24 cellular contexts compared by ENCODE assay signal in the genomic region with DNA sequence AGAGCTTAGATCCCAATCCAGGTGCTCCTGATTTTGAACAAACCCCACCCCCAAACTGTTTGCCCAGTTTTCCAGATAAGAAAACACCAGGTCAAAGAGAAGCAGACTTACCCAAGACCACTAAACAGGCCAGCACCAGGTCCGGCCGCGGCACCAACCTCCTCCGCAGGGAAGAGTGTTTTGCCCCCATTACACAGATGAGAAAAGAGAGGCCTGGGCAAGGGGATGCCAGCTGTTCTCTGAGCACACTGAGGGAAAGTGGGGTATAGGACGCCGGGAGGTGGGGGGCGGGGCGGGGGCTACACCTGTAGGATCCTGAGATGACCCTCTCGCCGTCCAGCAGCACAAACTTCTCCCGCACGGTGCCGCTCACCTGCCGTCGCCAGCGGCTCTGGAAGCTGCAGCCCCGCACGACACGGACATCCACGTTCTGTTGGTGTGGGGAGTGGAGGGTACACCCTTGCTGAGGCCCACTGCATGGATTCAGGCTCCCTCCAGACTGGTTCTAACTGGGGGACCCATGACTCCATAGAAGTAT. TPM values are rescaled to one million over a fixed set of nuclear protein-coding genes. Genes with fewer than 3 reads are reported as not detected.
DNase-seq lines count a peak whose midpoint lies in the region; ATAC-seq, FAIRE-seq and TF ChIP-seq lines count a peak whose summit lies in the region.
"Had no signal": no experiment of that assay in that cellular context is flagged by ENCODE, and none has a peak within 500 bp of the region (broad histone marks: within the 10 kb centered on the region; RNA-seq: fewer than 3 reads in every experiment).

No MANE protein-coding gene starts in this region.

- no peaks in the 10 kb centered on the region for H3K79me2 ChIP-seq in HCT116 (ENCODE audit: insufficient read depth, low read length)
- no peaks in the 10 kb centered on the region for H3K79me2 ChIP-seq in K562 (ENCODE audit: control insufficient read depth, insufficient read depth, low read length)

- intact Hi-C loops in HCT116 (cut with micrococcal nuclease) = no loop called here
- intact Hi-C loops in K562 (cut with micrococcal nuclease) = no loop called here
- intact Hi-C loops in aorta (cut with DNase I) = no loop called here

- peak overlapping the region; percentile 67 for H2BK15ac ChIP-seq in neuronal stem cell (ENCODE audit: low read length)

- FAIRE-seq in K562 (lab: Jason Lieb, UNC) = no peak
- FAIRE-seq: GM12891, H1 had no signal

- peak overlapping the region in 7 of 11 experiments; percentile 40 to 61 (median 49); a peak in 8 of 22 replicates for H3K4me2 ChIP-seq in BLaER1 treated with 17β-estradiol and CSF1 and Interleukin-3, amounts not matched to agents 10 nM and 100 nM
- peak overlapping the region; percentile 89 for H3K4me2 ChIP-seq in HCT116 (ENCODE audit: low read length)
- no peak overlapping the region for H3K4me2 ChIP-seq in K562 (ENCODE audit: insufficient read depth, low read length)
- H3K4me2 ChIP-seq in neuronal stem cell (ENCODE audit: insufficient read depth, low read length, poor library complexity, severe bottlenecking) = no peak overlapping the region

- H3K9me2 ChIP-seq in HCT116 (ENCODE audit: insufficient read depth) = no peaks in the 10 kb centered on the region

- POLR2A ChIA-PET in HCT116 (lab: Charles Lee) = interaction anchor here (1.0 to 3.2 kb wide), 7 partner anchors 9 to 384 kb away, joined by 3 to 31 read pairs (median 3); a partner anchor contains a TSS
- POLR2A ChIA-PET in K562 (lab: Yijun Ruan, JAX) = interaction anchor here (0.6 to 6.1 kb wide), 5 partner anchors 8 to 881 kb away, joined by 3 to 85 read pairs (median 4); a partner anchor contains a TSS

- no peak overlapping the region for H3K14ac ChIP-seq in neuronal stem cell (ENCODE audit: low read length)

- no peak for TF ChIP-seq POLR2A in HCT116 (IDR thresholded peaks at IDR 0.05; ENCODE audit: borderline replicate concordance, extremely low read depth, insufficient read depth, insufficient read length)
- TF ChIP-seq POLR2A in K562 (conservative IDR thresholded peaks at IDR 0.05) = no peak

- H2BK5ac ChIP-seq in neuronal stem cell (ENCODE audit: low read length) = no peak overlapping the region

- WGBS in K562 (ENCODE audit: insufficient coverage, low coverage, missing lambda C conversion rate) = 75% methylated on average over 9 of the region's 20 CpGs
- no CpG with 5 or more reads among the region's 20 CpGs for WGBS in neuronal stem cell (ENCODE audit: extremely low coverage in 2 of 2, insufficient read length in 2 of 2, insufficient replicate concordance in 1 of 2), 2 donors
- WGBS in aorta, 2 donors = 92 to 94% methylated on average over 20 of the region's 20 CpGs

- no peak overlapping the region for H4K91ac ChIP-seq in neuronal stem cell (ENCODE audit: low read depth, low read length, poor library complexity)

- no TSS peak for BruUV-seq in HCT116 (replicated peaks; lab: Mats Ljungman, UMichigan)
- no TSS peak for BruUV-seq in K562 (replicated peaks; lab: Mats Ljungman, UMichigan)

- TF ChIP-seq CTCF in HCT116 (IDR thresholded peaks at IDR 0.05 in 2 of 3, conservative IDR thresholded peaks at IDR 0.05 in 1 of 3; ENCODE audit: borderline replicate concordance in 1 of 3, insufficient read depth in 1 of 3, low read depth in 2 of 3, low read length in 2 of 3) (no peak), K562 (IDR thresholded peaks at IDR 0.05 in 2 of 3, conservative IDR thresholded peaks at IDR 0.05 in 1 of 3; ENCODE audit: insufficient read depth in 2 of 3, low read depth in 1 of 3, low read length in 3 of 3) (no peak)

- H4K20me1 ChIP-seq in BLaER1 treated with 17β-estradiol and CSF1 and Interleukin-3, amounts not matched to agents 10 nM and 100 nM = peaks cover 0 to 30% (median 20%) of the 10 kb centered on the region in 11 experiments; a peak in 20 of 22 replicates
- no peaks in the 10 kb centered on the region for H4K20me1 ChIP-seq in HCT116 (ENCODE audit: insufficient read depth)
- no peaks in the 10 kb centered on the region; the same call in 1 of the 2 replicates for H4K20me1 ChIP-seq in K562 (replicated peaks; ENCODE audit: control insufficient read depth, insufficient read depth, low read length)

- TF ChIP-seq RAD21 in HCT116 (IDR thresholded peaks at IDR 0.05; ENCODE audit: low read depth) = no peak
- TF ChIP-seq RAD21 in K562 (CRISPR knock-in tag; conservative IDR thresholded peaks at IDR 0.05 in 1 of 2, IDR thresholded peaks at IDR 0.05 in 1 of 2) = no peak

- no peak for TF ChIP-seq EP300 in K562 (IDR thresholded peaks at IDR 0.05; ENCODE audit: low read length)

- peaks cover under 1 to 20% (median 9%) of the 10 kb centered on the region in 11 experiments; a peak in 18 of 22 replicates for H3K36me3 ChIP-seq in BLaER1 treated with 17β-estradiol and CSF1 and Interleukin-3, amounts not matched to agents 10 nM and 100 nM
- H3K36me3 ChIP-seq in HCT116 (ENCODE audit: control insufficient read depth in 1 of 2, insufficient read depth in 2 of 2, low read length in 2 of 2) (no peaks in the 10 kb centered on the region), K562 (ENCODE audit: control insufficient read depth, insufficient read depth, low read length) (no peaks in the 10 kb centered on the region), neuronal stem cell (replicated peaks in 1 of 2; ENCODE audit: control insufficient read depth in 2 of 2, insufficient read depth in 2 of 2, low read length in 2 of 2) (no peaks in the 10 kb centered on the region), aorta (ENCODE audit: control insufficient read depth in 1 of 2, insufficient read depth in 2 of 2, low read length in 1 of 2) (no peaks in the 10 kb centered on the region)

- H3K4me3 ChIP-seq in BLaER1 treated with 17β-estradiol and CSF1 and Interleukin-3, amounts not matched to agents 10 nM and 100 nM = no peak overlapping the region
- H3K4me3 ChIP-seq in HCT116 (replicated peaks in 1 of 2; ENCODE audit: low read depth in 1 of 2, low read length in 2 of 2) (no peak overlapping the region; a peak in 1 of 4 replicates), K562 (no peak overlapping the region), neuronal stem cell (ENCODE audit: low read length in 2 of 2) (peak overlapping the region in 1 of 2 donors; percentile 64), aorta (ENCODE audit: low read length in 2 of 2) (no peak overlapping the region)
- H3K4me3 ChIP-seq: GM23248 had no signal

- no peaks in the 10 kb centered on the region for H3K9me1 ChIP-seq in K562 (ENCODE audit: control insufficient read depth, insufficient read depth, low read length)

- H3K27me3 ChIP-seq in BLaER1 treated with 17β-estradiol and CSF1 and Interleukin-3, amounts not matched to agents 10 nM and 100 nM = no peaks in the 10 kb centered on the region
- H3K27me3 ChIP-seq in HCT116 (ENCODE audit: insufficient read depth, low read length) (no peaks in the 10 kb centered on the region), K562 (ENCODE audit: control insufficient read depth in 2 of 2, insufficient read depth in 2 of 2, low read length in 2 of 2) (no peaks in the 10 kb centered on the region), neuronal stem cell (ENCODE audit: control insufficient read depth in 3 of 3, insufficient read depth in 3 of 3, low read depth in 1 of 3, low read length in 3 of 3) (no peaks in the 10 kb centered on the region), aorta (ENCODE audit: control insufficient read depth in 1 of 2, insufficient read depth in 2 of 2, low read length in 1 of 2) (no peaks in the 10 kb centered on the region)

- DNase-seq in HCT116 (ENCODE audit: low read depth, low spot score) (no peak), K562 (ENCODE audit: extremely low read depth in 1 of 4, low spot score in 3 of 4) (no peak), neuronal stem cell (ENCODE audit: low spot score) (no peak), aorta (no peak), amniotic stem cell (lab: John Stamatoyannopoulos, UW) (no peak), NK-92 (lab: John Stamatoyannopoulos, UW; ENCODE audit: unreplicated experiment) (no peak), SK-N-DZ (ENCODE audit: low spot score) (no peak)
- DNase-seq: CD8-positive, alpha-beta memory T cell; DMS53; DMS79 treated with DMSO at 0.1 percent for 48 hours; GF-D8; H7; HFFc6 had no signal

- no peaks in the 10 kb centered on the region for H3K9me3 ChIP-seq in BLaER1 treated with 17β-estradiol and CSF1 and Interleukin-3, amounts not matched to agents 10 nM and 100 nM (replicated peaks in 1 of 11)
- H3K9me3 ChIP-seq in HCT116 (ENCODE audit: control insufficient read depth in 1 of 2, insufficient read depth in 1 of 2, low read depth in 1 of 2, low read length in 2 of 2) = no peaks in the 10 kb centered on the region
- no peaks in the 10 kb centered on the region for H3K9me3 ChIP-seq in K562 (replicated peaks; ENCODE audit: control insufficient read depth, insufficient read depth, low read depth, low read length)
- no peaks in the 10 kb centered on the region for H3K9me3 ChIP-seq in neuronal stem cell (replicated peaks in 1 of 2; ENCODE audit: control insufficient read depth in 2 of 2, insufficient read depth in 1 of 2, low read depth in 1 of 2, low read length in 2 of 2)
- no peaks in the 10 kb centered on the region for H3K9me3 ChIP-seq in aorta (ENCODE audit: control insufficient read depth, low read length)

- peak overlapping the region; percentile 90 for H2BK12ac ChIP-seq in neuronal stem cell (ENCODE audit: low read length)

- ATAC-seq in HCT116 (no peak), K562 (no peak), aorta (ENCODE audit: low FRiP score) (no peak)

- no peak overlapping the region for H2BK120ac ChIP-seq in neuronal stem cell (ENCODE audit: low read depth, low read length)

- H2AFZ ChIP-seq in HCT116 (ENCODE audit: low read depth, low read length, poor library complexity, severe bottlenecking) = no peak overlapping the region
- no peak overlapping the region for H2AFZ ChIP-seq in K562 (ENCODE audit: low read depth, low read length)
- no peak overlapping the region for H2AFZ ChIP-seq in neuronal stem cell (ENCODE audit: low read length)

- H3K27ac ChIP-seq in BLaER1 treated with 17β-estradiol and CSF1 and Interleukin-3, amounts not matched to agents 10 nM and 100 nM = peak overlapping the region in 3 of 11 experiments; percentile 48 to 56 (median 51); a peak in 4 of 22 replicates
- H3K27ac ChIP-seq in HCT116 (ENCODE audit: low read depth, low read length) (no peak overlapping the region), K562 (ENCODE audit: extremely low read depth, low read depth, low read length) (no peak overlapping the region), neuronal stem cell (replicated peaks; ENCODE audit: low read length) (no peak overlapping the region), aorta (ENCODE audit: low read depth in 1 of 2, low read length in 2 of 2) (no peak overlapping the region)
- H3K27ac ChIP-seq: GM23248 had no signal

- in situ Hi-C loops in K562 (cut with MboI) = no loop called here

- H3K4me1 ChIP-seq in BLaER1 treated with 17β-estradiol and CSF1 and Interleukin-3, amounts not matched to agents 10 nM and 100 nM = peaks cover 6 to 29% (median 16%) of the 10 kb centered on the region in 10 experiments; a peak in 15 of 20 replicates
- H3K4me1 ChIP-seq in HCT116 (ENCODE audit: control insufficient read depth in 1 of 2, insufficient read depth in 2 of 2, low read length in 2 of 2) = peaks cover 5 to 22% of the 10 kb centered on the region in 2 experiments; a peak in 3 of 4 replicates
- peaks cover 0 to 44% of the 10 kb centered on the region in 2 experiments; a peak in 4 of 5 replicates for H3K4me1 ChIP-seq in K562 (replicated peaks in 1 of 2; ENCODE audit: control insufficient read depth in 2 of 2, insufficient read depth in 2 of 2, low read length in 2 of 2)
- H3K4me1 ChIP-seq in neuronal stem cell (ENCODE audit: control insufficient read depth in 2 of 2, insufficient read depth in 1 of 2, low read depth in 1 of 2, low read length in 2 of 2) = peaks cover 0 to 11% of the 10 kb centered on the region in 2 donors
- no peaks in the 10 kb centered on the region for H3K4me1 ChIP-seq in aorta (ENCODE audit: control insufficient read depth in 1 of 2, insufficient read depth in 2 of 2, low read length in 2 of 2)

- H4K8ac ChIP-seq in neuronal stem cell (ENCODE audit: low read depth, low read length) = no peak overlapping the region

- peak overlapping the region; percentile 81 for H2AK5ac ChIP-seq in neuronal stem cell (ENCODE audit: low read depth, low read length)

- H3K79me1 ChIP-seq in neuronal stem cell (ENCODE audit: low read depth, low read length) = no peaks in the 10 kb centered on the region

- CTCF ChIA-PET in HCT116 (lab: Charles Lee) = interaction anchor here (0.8 to 2.3 kb wide), 11 partner anchors 8 to 121 kb away, joined by 3 to 20 read pairs (median 9); a partner anchor contains a TSS
- CTCF ChIA-PET in K562 (lab: Yijun Ruan, JAX; ENCODE audit: low intra/inter-chr PET ratio) = no interaction called here

- no peak overlapping the region for H3K18ac ChIP-seq in neuronal stem cell (ENCODE audit: low read length)

- peak overlapping the region; percentile 65 for H3K23ac ChIP-seq in neuronal stem cell (ENCODE audit: low read depth, low read length, poor library complexity)

- peak overlapping the region in 7 of 11 experiments; percentile 46 to 67 (median 60); a peak in 7 of 22 replicates for H3K9ac ChIP-seq in BLaER1 treated with 17β-estradiol and CSF1 and Interleukin-3, amounts not matched to agents 10 nM and 100 nM
- H3K9ac ChIP-seq in HCT116 (ENCODE audit: low read length) (no peak overlapping the region), K562 (ENCODE audit: insufficient read depth in 1 of 2, low read depth in 2 of 2, low read length in 2 of 2) (0 out of 4 replicates have a peak overlapping the region, but pooled peaks of 1 of the 2 experiments have one; percentile 14), neuronal stem cell (ENCODE audit: low read depth, low read length, poor library complexity) (peak overlapping the region; percentile 50)
- H3K9ac ChIP-seq: GM23248 had no signal

- RAD21 ChIA-PET in HCT116 (lab: Charles Lee; ENCODE audit: low non-redundant PET in 1 of 2, low total read pairs in 2 of 2, uncharacterized antibody in 2 of 2, unreplicated experiment in 2 of 2) = no interaction called here

- H3K4ac ChIP-seq in neuronal stem cell (ENCODE audit: low read length) = no peak overlapping the region

RNA-seq across cellular contexts. Expression of a gene that starts 3.1 kb away (rescaled TPM):
- total RNA-seq in HCT116 (2021; ENCODE audit: unreplicated experiment) (not detected), K562 (2014; rRNA removed) (not detected in 2 replicates), K562 (2014; rRNA removed; fragmentation: Illumina TruSeq; extraction: Trizol) (not detected in 2 replicates), K562 (2015; rRNA removed; fragmentation: Illumina TruSeq; extraction: Trizol) (not detected in 2 replicates), K562 (2021) (not detected in 2 replicates), aorta (not detected)
- polyA plus RNA-seq in HCT116 (2012) = 0.31 and 0.35 TPM in 2 replicates
- not detected in 2 replicates for total RNA-seq in K562 (2011; cell fraction: chromatin; rRNA removed; ENCODE audit: low replicate concordance)
- total RNA-seq in K562 (2011; cell fraction: nucleolus; rRNA removed) = not detected in 2 replicates
- total RNA-seq in K562 (2011; cell fraction: nucleoplasm; rRNA removed) = not detected in 2 replicates
- polyA plus RNA-seq in K562 (2011; rRNA removed) (not detected in 2 replicates), K562 (2014; fragmentation: Illumina TruSeq; extraction: Trizol) (not detected in 2 replicates), K562 (2014; fragmentation: Nextera tagmentation; extraction: Ambion mirVana) (not detected), K562 (2014; rRNA removed) (not detected in 2 replicates), aorta (under 1 TPM in 1 of 2 donors, not detected in 1; 0.18 TPM)
- polyA plus RNA-seq in K562 (2011; cell fraction: cytosol; rRNA removed) = 0.09 TPM in 1 of 2 replicates, not detected in the other
- polyA plus RNA-seq in K562 (2011; cell fraction: nucleus; rRNA removed) = not detected in 2 replicates
- polyA plus RNA-seq in K562 (2012) = not detected in 2 replicates
- not detected in 2 replicates for polyA minus RNA-seq in K562 (2011; rRNA and poly(A)+ RNA removed)
- not detected in 2 replicates for polyA minus RNA-seq in K562 (2011; cell fraction: cytosol; rRNA and poly(A)+ RNA removed)
- polyA minus RNA-seq in K562 (2011; cell fraction: nucleus; rRNA and poly(A)+ RNA removed) = not detected in 2 replicates
- polyA plus RNA-seq in neuronal stem cell (2013, experiment 1 of 2) = not detected
- not detected for polyA plus RNA-seq in neuronal stem cell (2013, experiment 2 of 2)
- polyA plus RNA-seq in SK-N-DZ (2014; cell fraction: cytosol; rRNA removed) = not detected in 2 replicates
- not detected in 2 replicates for polyA plus RNA-seq in SK-N-DZ (2014; cell fraction: nucleus; rRNA removed)
- total RNA-seq: A172; A673; CD4-positive, alpha-beta T cell; CD8-positive, alpha-beta memory T cell; Daoy; G401; GM23248; H1; H7; HFFc6 had no signal
- polyA plus RNA-seq: BJ; CD14-positive monocyte; CD8-positive, alpha-beta memory T cell; GM23248; H1 had no signal

RNA-seq across cellular contexts. Expression of a gene that starts 5.2 kb away (rescaled TPM):
- total RNA-seq in HCT116 (2021; ENCODE audit: unreplicated experiment) (6.8 TPM), K562 (2014; rRNA removed) (0.82 TPM in 1 of 2 replicates, not detected in the other), K562 (2014; rRNA removed; fragmentation: Illumina TruSeq; extraction: Trizol) (0.29 TPM in 1 of 2 replicates, not detected in the other), K562 (2015; rRNA removed; fragmentation: Illumina TruSeq; extraction: Trizol) (0.45 and 0.87 TPM in 2 replicates), K562 (2021) (0.71 and 1.3 TPM in 2 replicates), aorta (under 1 TPM in 1 of 2 donors, not detected in 1; 0.45 TPM)
- polyA plus RNA-seq in HCT116 (2012) = 1.9 and 3.1 TPM in 2 replicates
- total RNA-seq in K562 (2011; cell fraction: chromatin; rRNA removed; ENCODE audit: low replicate concordance) = 1.9 and 6.0 TPM in 2 replicates
- 3.4 and 7.2 TPM in 2 replicates for total RNA-seq in K562 (2011; cell fraction: nucleolus; rRNA removed)
- total RNA-seq in K562 (2011; cell fraction: nucleoplasm; rRNA removed) = 6.5 and 9.6 TPM in 2 replicates
- polyA plus RNA-seq in K562 (2011; rRNA removed) (0.15 TPM in 2 replicates), K562 (2014; fragmentation: Illumina TruSeq; extraction: Trizol) (not detected in 2 replicates), K562 (2014; fragmentation: Nextera tagmentation; extraction: Ambion mirVana) (not detected), K562 (2014; rRNA removed) (0.04 and 0.19 TPM in 2 replicates), aorta (10 to 100 TPM in 1 of 2 donors, under 1 TPM in 1; 0.74 to 12.3 TPM)
- 0.04 TPM in 1 of 2 replicates, not detected in the other for polyA plus RNA-seq in K562 (2011; cell fraction: cytosol; rRNA removed)
- polyA plus RNA-seq in K562 (2011; cell fraction: nucleus; rRNA removed) = 0.18 and 1.2 TPM in 2 replicates
- 0.13 and 0.14 TPM in 2 replicates for polyA plus RNA-seq in K562 (2012)
- polyA minus RNA-seq in K562 (2011; rRNA and poly(A)+ RNA removed) = not detected in 2 replicates
- polyA minus RNA-seq in K562 (2011; cell fraction: cytosol; rRNA and poly(A)+ RNA removed) = not detected in 2 replicates
- polyA minus RNA-seq in K562 (2011; cell fraction: nucleus; rRNA and poly(A)+ RNA removed) = 2.4 and 4.2 TPM in 2 replicates
- polyA plus RNA-seq in neuronal stem cell (2013, experiment 1 of 2) = 0.08 TPM
- 0.15 TPM for polyA plus RNA-seq in neuronal stem cell (2013, experiment 2 of 2)
- polyA plus RNA-seq in SK-N-DZ (2014; cell fraction: cytosol; rRNA removed) = 0.27 and 1.0 TPM in 2 replicates
- polyA plus RNA-seq in SK-N-DZ (2014; cell fraction: nucleus; rRNA removed) = 2.0 and 2.1 TPM in 2 replicates
- total RNA-seq: A172, Daoy, GM23248 had no signal
- polyA plus RNA-seq: CD14-positive monocyte; CD8-positive, alpha-beta memory T cell; GM23248 had no signal

RNA-seq across cellular contexts. Expression of a gene that starts 9.3 kb away (rescaled TPM):
- 2,006 TPM for total RNA-seq in HCT116 (2021; ENCODE audit: unreplicated experiment)
- polyA plus RNA-seq in HCT116 (2012) = 3,599 and 4,255 TPM in 2 replicates
- 185 and 358 TPM in 2 replicates for total RNA-seq in K562 (2011; cell fraction: chromatin; rRNA removed; ENCODE audit: low replicate concordance)
- total RNA-seq in K562 (2011; cell fraction: nucleolus; rRNA removed) = 779 and 884 TPM in 2 replicates
- total RNA-seq in K562 (2011; cell fraction: nucleoplasm; rRNA removed) = 712 and 996 TPM in 2 replicates
- total RNA-seq in K562 (2014; rRNA removed) = 2,565 and 3,619 TPM in 2 replicates
- 1,358 and 1,367 TPM in 2 replicates for total RNA-seq in K562 (2014; rRNA removed; fragmentation: Illumina TruSeq; extraction: Trizol)
- total RNA-seq in K562 (2015; rRNA removed; fragmentation: Illumina TruSeq; extraction: Trizol) = 2,022 and 2,084 TPM in 2 replicates
- 2,028 and 2,113 TPM in 2 replicates for total RNA-seq in K562 (2021)
- polyA plus RNA-seq in K562 (2011; rRNA removed) = 1,530 and 1,971 TPM in 2 replicates
- 2,544 and 3,068 TPM in 2 replicates for polyA plus RNA-seq in K562 (2011; cell fraction: cytosol; rRNA removed)
- polyA plus RNA-seq in K562 (2011; cell fraction: nucleus; rRNA removed) = 847 and 901 TPM in 2 replicates
- 2,553 and 4,056 TPM in 2 replicates for polyA plus RNA-seq in K562 (2012)
- polyA plus RNA-seq in K562 (2014; fragmentation: Illumina TruSeq; extraction: Trizol) = 1,653 and 2,262 TPM in 2 replicates
- polyA plus RNA-seq in K562 (2014; fragmentation: Nextera tagmentation; extraction: Ambion mirVana) = 100 to 1,000 TPM; 312 to 402 TPM
- 2,460 and 2,635 TPM in 2 replicates for polyA plus RNA-seq in K562 (2014; rRNA removed)
- 413 and 534 TPM in 2 replicates for polyA minus RNA-seq in K562 (2011; rRNA and poly(A)+ RNA removed)
- 805 and 1,017 TPM in 2 replicates for polyA minus RNA-seq in K562 (2011; cell fraction: cytosol; rRNA and poly(A)+ RNA removed)
- polyA minus RNA-seq in K562 (2011; cell fraction: nucleus; rRNA and poly(A)+ RNA removed) = 167 and 323 TPM in 2 replicates
- polyA plus RNA-seq in neuronal stem cell (2013, experiment 1 of 2) = 2,801 TPM
- polyA plus RNA-seq in neuronal stem cell (2013, experiment 2 of 2) = 2,729 TPM
- total RNA-seq in aorta = 100 to 1,000 TPM; 900 to 909 TPM
- 1,000 to 10,000 TPM; 2,172 to 2,376 TPM for polyA plus RNA-seq in aorta
- polyA plus RNA-seq in SK-N-DZ (2014; cell fraction: cytosol; rRNA removed) = 2,124 and 2,804 TPM in 2 replicates
- 1,314 and 1,437 TPM in 2 replicates for polyA plus RNA-seq in SK-N-DZ (2014; cell fraction: nucleus; rRNA removed)

RNA-seq across cellular contexts. Expression of a gene that starts 9.7 kb away (rescaled TPM):
- total RNA-seq in HCT116 (2021; ENCODE audit: unreplicated experiment) = 19.9 TPM
- polyA plus RNA-seq in HCT116 (2012) = 5.9 and 6.9 TPM in 2 replicates
- total RNA-seq in K562 (2011; cell fraction: chromatin; rRNA removed; ENCODE audit: low replicate concordance) = 16.1 and 40.7 TPM in 2 replicates
- 26.3 and 31.7 TPM in 2 replicates for total RNA-seq in K562 (2011; cell fraction: nucleolus; rRNA removed)
- 25.7 and 33.8 TPM in 2 replicates for total RNA-seq in K562 (2011; cell fraction: nucleoplasm; rRNA removed)
- total RNA-seq in K562 (2014; rRNA removed) = 4.0 and 8.2 TPM in 2 replicates
- 2.1 and 2.9 TPM in 2 replicates for total RNA-seq in K562 (2014; rRNA removed; fragmentation: Illumina TruSeq; extraction: Trizol)
- total RNA-seq in K562 (2015; rRNA removed; fragmentation: Illumina TruSeq; extraction: Trizol) = 5.4 and 5.5 TPM in 2 replicates
- total RNA-seq in K562 (2021) = 13.9 and 15.2 TPM in 2 replicates
- polyA plus RNA-seq in K562 (2011; rRNA removed) = 2.0 and 3.5 TPM in 2 replicates
- 2.7 and 9.3 TPM in 2 replicates for polyA plus RNA-seq in K562 (2011; cell fraction: cytosol; rRNA removed)
- 11.1 and 18.6 TPM in 2 replicates for polyA plus RNA-seq in K562 (2011; cell fraction: nucleus; rRNA removed)
- 7.0 and 7.3 TPM in 2 replicates for polyA plus RNA-seq in K562 (2012)
- 2.6 and 6.4 TPM in 2 replicates for polyA plus RNA-seq in K562 (2014; fragmentation: Illumina TruSeq; extraction: Trizol)
- polyA plus RNA-seq in K562 (2014; fragmentation: Nextera tagmentation; extraction: Ambion mirVana) = under 1 TPM; 0.10 to 0.17 TPM
- 9.0 and 10.8 TPM in 2 replicates for polyA plus RNA-seq in K562 (2014; rRNA removed)
- polyA minus RNA-seq in K562 (2011; rRNA and poly(A)+ RNA removed) = 2.8 and 3.5 TPM in 2 replicates
- polyA minus RNA-seq in K562 (2011; cell fraction: cytosol; rRNA and poly(A)+ RNA removed) = 5.3 and 7.7 TPM in 2 replicates
- 8.6 and 9.6 TPM in 2 replicates for polyA minus RNA-seq in K562 (2011; cell fraction: nucleus; rRNA and poly(A)+ RNA removed)
- 25.6 TPM for polyA plus RNA-seq in neuronal stem cell (2013, experiment 1 of 2)
- polyA plus RNA-seq in neuronal stem cell (2013, experiment 2 of 2) = 23.7 TPM
- total RNA-seq in aorta = 10 to 100 TPM; 14.6 to 17.9 TPM
- polyA plus RNA-seq in aorta = 10 to 100 TPM; 21.5 to 25.4 TPM
- polyA plus RNA-seq in SK-N-DZ (2014; cell fraction: cytosol; rRNA removed) = 10.2 and 16.4 TPM in 2 replicates
- polyA plus RNA-seq in SK-N-DZ (2014; cell fraction: nucleus; rRNA removed) = 15.7 and 17.2 TPM in 2 replicates

RNA-seq across cellular contexts. Expression of a gene that starts 27.5 kb away (rescaled TPM):
- 45.9 TPM for total RNA-seq in HCT116 (2021; ENCODE audit: unreplicated experiment)
- 74.3 and 81.3 TPM in 2 replicates for polyA plus RNA-seq in HCT116 (2012)
- 1.9 and 3.2 TPM in 2 replicates for total RNA-seq in K562 (2011; cell fraction: chromatin; rRNA removed; ENCODE audit: low replicate concordance)
- 1.8 and 2.2 TPM in 2 replicates for total RNA-seq in K562 (2011; cell fraction: nucleolus; rRNA removed)
- 2.1 and 3.3 TPM in 2 replicates for total RNA-seq in K562 (2011; cell fraction: nucleoplasm; rRNA removed)
- total RNA-seq in K562 (2014; rRNA removed) = 3.6 and 5.0 TPM in 2 replicates
- total RNA-seq in K562 (2014; rRNA removed; fragmentation: Illumina TruSeq; extraction: Trizol) = 0.96 and 1.1 TPM in 2 replicates
- 3.7 and 3.9 TPM in 2 replicates for total RNA-seq in K562 (2015; rRNA removed; fragmentation: Illumina TruSeq; extraction: Trizol)
- total RNA-seq in K562 (2021) = 2.6 and 5.5 TPM in 2 replicates
- polyA plus RNA-seq in K562 (2011; rRNA removed) = 0.45 and 1.1 TPM in 2 replicates
- 1.0 and 1.3 TPM in 2 replicates for polyA plus RNA-seq in K562 (2011; cell fraction: cytosol; rRNA removed)
- polyA plus RNA-seq in K562 (2011; cell fraction: nucleus; rRNA removed) = 1.2 and 1.5 TPM in 2 replicates
- polyA plus RNA-seq in K562 (2012) = 4.6 and 5.2 TPM in 2 replicates
- 1.8 and 2.1 TPM in 2 replicates for polyA plus RNA-seq in K562 (2014; fragmentation: Illumina TruSeq; extraction: Trizol)
- under 1 TPM; 0.25 to 0.64 TPM for polyA plus RNA-seq in K562 (2014; fragmentation: Nextera tagmentation; extraction: Ambion mirVana)
- 1.6 and 3.8 TPM in 2 replicates for polyA plus RNA-seq in K562 (2014; rRNA removed)
- polyA minus RNA-seq in K562 (2011; rRNA and poly(A)+ RNA removed) = 0.49 and 0.99 TPM in 2 replicates
- 0.38 and 1.8 TPM in 2 replicates for polyA minus RNA-seq in K562 (2011; cell fraction: cytosol; rRNA and poly(A)+ RNA removed)
- polyA minus RNA-seq in K562 (2011; cell fraction: nucleus; rRNA and poly(A)+ RNA removed) = 0.67 and 2.7 TPM in 2 replicates
- 17.9 TPM for polyA plus RNA-seq in neuronal stem cell (2013, experiment 1 of 2)
- 16.7 TPM for polyA plus RNA-seq in neuronal stem cell (2013, experiment 2 of 2)
- 10 to 100 TPM in 1 of 2 donors, 1 to 10 TPM in 1; 1.5 to 10.7 TPM for total RNA-seq in aorta
- 1 to 10 TPM; 5.3 to 6.8 TPM for polyA plus RNA-seq in aorta
- polyA plus RNA-seq in SK-N-DZ (2014; cell fraction: cytosol; rRNA removed) = 13.1 and 18.3 TPM in 2 replicates
- polyA plus RNA-seq in SK-N-DZ (2014; cell fraction: nucleus; rRNA removed) = 7.2 and 8.8 TPM in 2 replicates

Comparison
In these comparisons a context has a peak if more than half of its experiments do, and no peak if none do; other contexts are left out.
1. H3K4me2 ChIP-seq: peak in BLaER1 treated with 17β-estradiol and CSF1 and Interleukin-3, amounts not matched to agents 10 nM and 100 nM (7 of 11) and HCT116 (single experiment); none in K562 (single experiment) and neuronal stem cell (single experiment).